In the genomic region with DNA sequence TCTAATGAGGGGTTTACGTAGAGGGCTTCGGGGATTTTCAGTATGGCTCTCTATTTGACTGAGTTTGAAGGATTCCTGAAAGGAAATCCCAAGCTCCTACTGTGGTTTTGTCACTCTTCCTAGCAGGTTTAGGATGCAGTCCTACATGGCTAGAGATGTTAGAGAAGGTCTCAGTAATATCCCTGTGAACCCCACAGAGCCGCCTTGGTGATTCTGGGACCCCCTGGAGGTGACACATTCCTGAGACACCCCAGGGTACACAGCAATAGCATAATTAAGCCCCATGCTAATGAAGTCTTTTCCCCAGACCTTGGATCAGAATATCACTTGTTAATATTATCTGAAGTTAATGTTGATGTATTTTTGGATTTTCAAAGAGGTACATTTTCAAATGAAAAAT, we compare ENCODE assay signal across 27 cellular contexts.
"Had no signal": no experiment of that assay in that cellular context is flagged by ENCODE, and none has a peak within 500 bp of the region (broad histone marks: within the 10 kb centered on the region; RNA-seq: fewer than 3 reads in every experiment).

No MANE protein-coding gene starts in this region.

- H3K4me1 ChIP-seq: breast epithelium, right lobe of liver had no signal

- H3K36me3 Mint-ChIP-seq: activated naive CD4-positive, alpha-beta T cell treated with anti-CD3 and anti-CD28 coated beads, Interleukin-2, amount 10 ng/mL, durations not matched to agents 7 days and 5 days; immature natural killer cell; memory B cell; stimulated activated effector memory CD8-positive, alpha-beta T cell treated with anti-CD3 and anti-CD28 coated beads, Interleukin-12 subunit alpha, Interleukin-12 subunit beta, amount 100 ng/mL, for 72 hours; T-cell had no signal

- H3K36me3 ChIP-seq: breast epithelium, neutrophil, ovary, right lobe of liver, thoracic aorta had no signal

- ATAC-seq: natural killer cell treated with Interleukin-12 subunit alpha and Interleukin-12 subunit beta and Interleukin-15 and Interleukin-18, amount 100 ng/mL, for 72 hours; right lobe of liver; stimulated activated effector memory CD8-positive, alpha-beta T cell treated with anti-CD3 and anti-CD28 coated beads, Interleukin-12 subunit alpha, Interleukin-12 subunit beta, amount 100 ng/mL, for 72 hours; T-cell had no signal

- H3K4me3 Mint-ChIP-seq: activated naive CD4-positive, alpha-beta T cell treated with anti-CD3 and anti-CD28 coated beads, Interleukin-2, amount 10 ng/mL, durations not matched to agents 7 days and 5 days; activated naive CD8-positive, alpha-beta T cell treated with anti-CD3 and anti-CD28 coated beads, Interleukin-2, amount 10 ng/mL, durations not matched to agents 7 days and 5 days; immature natural killer cell; memory B cell; natural killer cell treated with Interleukin-12 subunit alpha and Interleukin-12 subunit beta and Interleukin-15 and Interleukin-18, amount 100 ng/mL, for 72 hours; stimulated activated effector memory CD8-positive, alpha-beta T cell treated with anti-CD3 and anti-CD28 coated beads, Interleukin-12 subunit alpha, Interleukin-12 subunit beta, amount 100 ng/mL, for 72 hours; stimulated activated naive CD8-positive, alpha-beta T cell treated with anti-CD3 and anti-CD28 coated beads, Interleukin-15, Interleukin-2, amounts not matched to agents 100 ng/mL and 50 ng/mL, for 24 hours; T-cell; T-helper 2 cell treated with Interferon-gamma antibody and Interleukin-4, amounts not matched to agents 5 μg/mL and 100 μg/mL, for 36 hours had no signal

- H3K27me3 Mint-ChIP-seq: activated naive CD4-positive, alpha-beta T cell treated with anti-CD3 and anti-CD28 coated beads, Interleukin-2, amount 10 ng/mL, durations not matched to agents 7 days and 5 days; activated naive CD8-positive, alpha-beta T cell treated with anti-CD3 and anti-CD28 coated beads, Interleukin-2, amount 10 ng/mL, durations not matched to agents 7 days and 5 days had no signal

- H3K9me3 Mint-ChIP-seq: activated naive CD4-positive, alpha-beta T cell treated with anti-CD3 and anti-CD28 coated beads, Interleukin-2, amount 10 ng/mL, durations not matched to agents 7 days and 5 days; immature natural killer cell; natural killer cell treated with Interleukin-12 subunit alpha and Interleukin-12 subunit beta and Interleukin-15 and Interleukin-18, amount 100 ng/mL, for 72 hours; stimulated activated naive CD8-positive, alpha-beta T cell treated with anti-CD3 and anti-CD28 coated beads, Interleukin-15, Interleukin-2, amounts not matched to agents 100 ng/mL and 50 ng/mL, for 24 hours; T-helper 2 cell treated with Interferon-gamma antibody and Interleukin-4, amounts not matched to agents 5 μg/mL and 100 μg/mL, for 36 hours had no signal

- H3K27ac Mint-ChIP-seq: activated naive CD4-positive, alpha-beta T cell treated with anti-CD3 and anti-CD28 coated beads, Interleukin-2, amount 10 ng/mL, durations not matched to agents 7 days and 5 days; activated naive CD8-positive, alpha-beta T cell treated with anti-CD3 and anti-CD28 coated beads, Interleukin-2, amount 10 ng/mL, durations not matched to agents 7 days and 5 days; immature natural killer cell; memory B cell; natural killer cell treated with Interleukin-12 subunit alpha and Interleukin-12 subunit beta and Interleukin-15 and Interleukin-18, amount 100 ng/mL, for 72 hours; progenitor cell of endocrine pancreas; stimulated activated effector memory CD8-positive, alpha-beta T cell treated with anti-CD3 and anti-CD28 coated beads, Interleukin-12 subunit alpha, Interleukin-12 subunit beta, amount 100 ng/mL, for 72 hours; stimulated activated naive CD8-positive, alpha-beta T cell treated with anti-CD3 and anti-CD28 coated beads, Interleukin-15, Interleukin-2, amounts not matched to agents 100 ng/mL and 50 ng/mL, for 24 hours; T-cell; T-helper 2 cell treated with Interferon-gamma antibody and Interleukin-4, amounts not matched to agents 5 μg/mL and 100 μg/mL, for 36 hours had no signal

- DNase-seq: activated CD4-positive, alpha-beta T cell treated with anti-CD3 and anti-CD28 coated beads for 4 hours; activated CD4-positive, alpha-beta T cell treated with anti-CD3 and anti-CD28 coated beads, Interleukin-2, amount 50 U/mL, for 4 hours; activated CD4-positive, CD25-positive, alpha-beta regulatory T cell; activated gamma-delta T cell; activated naive CD4-positive, alpha-beta T cell treated with anti-CD3 and anti-CD28 coated beads, Interleukin-2, amount 10 ng/mL, durations not matched to agents 7 days and 5 days; activated naive CD8-positive, alpha-beta T cell treated with anti-CD3 and anti-CD28 coated beads, Interleukin-2, amount 10 ng/mL, durations not matched to agents 7 days and 5 days; activated T-cell treated with anti-CD3 and anti-CD28 coated beads for 4 hours; central memory CD4-positive, alpha-beta T cell; head of caudate nucleus; hypothalamus; immature natural killer cell; kidney; ovary; right lobe of liver; stimulated activated CD4-positive, alpha-beta T cell treated with anti-CD3 and anti-CD28 coated beads, Interleukin-4, amount 100 ng/mL, for 24 hours; T-cell; trophoblast cell had no signal

- H3K27ac ChIP-seq: breast epithelium, neutrophil, ovary, right lobe of liver, skin epidermis, thoracic aorta had no signal

- H3K4me1 Mint-ChIP-seq: immature natural killer cell; memory B cell; stimulated activated effector memory CD8-positive, alpha-beta T cell treated with anti-CD3 and anti-CD28 coated beads, Interleukin-12 subunit alpha, Interleukin-12 subunit beta, amount 100 ng/mL, for 72 hours had no signal

- H3K4me3 ChIP-seq: breast epithelium, ovary, right lobe of liver, skin epidermis, thoracic aorta had no signal

- H3K9me3 ChIP-seq: breast epithelium, neutrophil, ovary, right lobe of liver, thoracic aorta had no signal

- H3K27me3 ChIP-seq: breast epithelium, neutrophil, ovary, right lobe of liver had no signal
